In genomic region chr1:78333426-78334012, GRCh38 we compare ENCODE assay signal across 8 cellular contexts.
DNase-seq lines count a peak whose midpoint lies in the region; ATAC-seq, FAIRE-seq and TF ChIP-seq lines count a peak whose summit lies in the region.

No MANE protein-coding gene starts in this region.

- CTCF ChIA-PET in HepG2 (lab: Yijun Ruan, JAX; ENCODE audit: low intra/inter-chr PET ratio, low total read pairs), result no interaction called here

- FAIRE-seq in D721Med (lab: Jason Lieb, UNC) (no peak), HepG2 (lab: Jason Lieb, UNC) (no peak)

- no peak overlapping the region for H3K4me2 ChIP-seq in HepG2 (ENCODE audit: low read depth, low read length)

- no peak overlapping the region for H3K9ac ChIP-seq in HepG2 (ENCODE audit: insufficient read depth, low read depth, low read length)

- H4K20me1 ChIP-seq in HepG2 (ENCODE audit: insufficient read depth, low read length), result no peaks in the 10 kb centered on the region

- H3K4me1 ChIP-seq in adrenal gland (replicated peaks in 1 of 2) (no peaks in the 10 kb centered on the region), HepG2 (ENCODE audit: insufficient read depth, low read length) (no peaks in the 10 kb centered on the region)

- H3K4me3 ChIP-seq in adrenal gland, result no peak overlapping the region
- H3K4me3 ChIP-seq in HepG2 (replicated peaks in 1 of 3; ENCODE audit: insufficient read depth in 1 of 3, low read depth in 2 of 3, low read length in 3 of 3), result no peak overlapping the region

- peak; percentile 49 for TF ChIP-seq CTCF in D721Med (IDR thresholded peaks at IDR 0.05; ENCODE audit: insufficient read depth, missing control alignments)
- peak; percentile 73 to 79 (median 76) for TF ChIP-seq CTCF in adrenal gland (IDR thresholded peaks at IDR 0.05)
- peak; percentile 48 for TF ChIP-seq CTCF in HepG2 (CRISPR knock-in tag; IDR thresholded peaks at IDR 0.05)

- TF ChIP-seq EP300 in HepG2 (IDR thresholded peaks at IDR 0.05; ENCODE audit: low read depth in 2 of 2, low read length in 2 of 2) (no peak), HepG2 (CRISPR knock-in tag; IDR thresholded peaks at IDR 0.05; ENCODE audit: borderline replicate concordance) (no peak)

- POLR2A ChIA-PET in HepG2 (lab: Yijun Ruan, JAX), result no interaction called here

- no peaks in the 10 kb centered on the region for H3K36me3 ChIP-seq in adrenal gland (replicated peaks in 1 of 2)
- no peaks in the 10 kb centered on the region for H3K36me3 ChIP-seq in HepG2 (replicated peaks in 1 of 2; ENCODE audit: control insufficient read depth in 1 of 2, insufficient read depth in 2 of 2, low read length in 2 of 2)

- TF ChIP-seq RAD21 in HepG2 (CRISPR knock-in tag; IDR thresholded peaks at IDR 0.05), result no peak

- intact Hi-C loops in adrenal gland (cut with DNase I) (no loop called here), HepG2 (cut with micrococcal nuclease; ENCODE audit: unreplicated experiment) (loop anchor here (10.0 kb wide), 1 partner anchor 189 kb away; no protein-coding TSS in a partner anchor)

- BruUV-seq in HepG2 (replicated peaks; lab: Mats Ljungman, UMichigan), result no TSS peak

- ATAC-seq in GM19463 (IDR thresholded peaks at IDR 0.05; ENCODE audit: unreplicated experiment) (peak; percentile 94), HG03460 (IDR thresholded peaks at IDR 0.05; ENCODE audit: unreplicated experiment) (peak; percentile 92), HepG2 (peak; percentile 82)

- H3K79me2 ChIP-seq in HepG2 (ENCODE audit: insufficient read depth, low read length), result no peaks in the 10 kb centered on the region

- H3K9me3 ChIP-seq in adrenal gland (replicated peaks in 1 of 3) (no peaks in the 10 kb centered on the region), HepG2 (ENCODE audit: low read length) (no peaks in the 10 kb centered on the region)

- peaks cover 9% of the 10 kb centered on the region for H3K27me3 ChIP-seq in adrenal gland
- H3K27me3 ChIP-seq in HepG2 (ENCODE audit: control insufficient read depth in 1 of 2, insufficient read depth in 2 of 2, low read length in 2 of 2), result no peaks in the 10 kb centered on the region

- 4 to 9% (median 7%) methylated on average over 5 of the region's 5 CpGs for WGBS in adrenal gland, 4 donors
- 1% methylated on average over 5 of the region's 5 CpGs for WGBS in HepG2 (ENCODE audit: low lambda C conversion rate)

- TF ChIP-seq POLR2A in adrenal gland (IDR thresholded peaks at IDR 0.05) (no peak), HepG2 (IDR thresholded peaks at IDR 0.05; ENCODE audit: insufficient read depth in 1 of 2, low read depth in 2 of 2, low read length in 2 of 2) (no peak)

- H3K27ac ChIP-seq in adrenal gland, result no peak overlapping the region
- no peak overlapping the region for H3K27ac ChIP-seq in HepG2 (ENCODE audit: extremely low read length, insufficient read depth, low read length)

- in situ Hi-C loops in HepG2 (cut with HindIII; ENCODE audit: extremely low pct_ligation_motif_present, low pct_unique_long_range_greater_than_20kb), result no loop called here

- DNase-seq in D721Med (ENCODE audit: insufficient read length, low spot score), result no peak
- DNase-seq in adrenal gland, result peak in 6 of 7 donors; percentile 31 to 54 (median 45)
- peak; percentile 16 for DNase-seq in HepG2 (ENCODE audit: low spot score)
- no peak for DNase-seq in activated CD8-positive, alpha-beta memory T cell treated with anti-CD3 and anti-CD28 coated beads for 24 hours
- no peak for DNase-seq in activated CD4-positive, alpha-beta T cell treated with anti-CD3 and anti-CD28 coated beads, Interleukin-2, amount 50 U/mL, for 1 hour
- DNase-seq in stimulated activated naive CD4-positive, alpha-beta T cell treated with Interleukin-2 at 50 U/mL for 16 hours (lab: John Stamatoyannopoulos, UW), result no peak

- no peak overlapping the region for H2AFZ ChIP-seq in HepG2 (ENCODE audit: low read length)

TF ChIP-seq in HepG2, 621 proteins besides CTCF, POLR2A, EP300 and RAD21:
- TF ChIP-seq BCL3 (CRISPR knock-in tag; IDR thresholded peaks at IDR 0.05), result no peak
- 0 out of 2 replicates have a peak, but pooled peaks have one; percentile 65 for TF ChIP-seq TEF (CRISPR knock-in tag; IDR thresholded peaks at IDR 0.05)
- TF ChIP-seq FUBP1 (CRISPR knock-in tag; IDR thresholded peaks at IDR 0.05; ENCODE audit: borderline replicate concordance), result no peak
- peak; percentile 28; the same call in 1 of the 2 replicates for TF ChIP-seq STAG1 (CRISPR knock-in tag; IDR thresholded peaks at IDR 0.05)
- peak; percentile 37; the same call in 1 of the 2 replicates for TF ChIP-seq CEBPG (CRISPR knock-in tag; IDR thresholded peaks at IDR 0.05)
- TF ChIP-seq SUZ12 (IDR thresholded peaks at IDR 0.05; ENCODE audit: low read depth, low read length), result no peak

Comparison
In these comparisons a context has a peak if more than half of its experiments do, and no peak if none do; other contexts are left out.
1. DNase-seq: peak in adrenal gland (6 of 7) and HepG2 (single experiment); none in D721Med (single experiment), activated CD8-positive, alpha-beta memory T cell treated with anti-CD3 and anti-CD28 coated beads for 24 hours (single experiment), activated CD4-positive, alpha-beta T cell treated with anti-CD3 and anti-CD28 coated beads, Interleukin-2, amount 50 U/mL, for 1 hour (single experiment) and stimulated activated naive CD4-positive, alpha-beta T cell treated with Interleukin-2 at 50 U/mL for 16 hours (single experiment).
2. Peak in every context shown above with its lines, with median percentiles within 50 percentile points of each other: CTCF ChIP-seq and ATAC-seq.